21 cellular contexts compared by ENCODE assay signal in the genomic region with DNA sequence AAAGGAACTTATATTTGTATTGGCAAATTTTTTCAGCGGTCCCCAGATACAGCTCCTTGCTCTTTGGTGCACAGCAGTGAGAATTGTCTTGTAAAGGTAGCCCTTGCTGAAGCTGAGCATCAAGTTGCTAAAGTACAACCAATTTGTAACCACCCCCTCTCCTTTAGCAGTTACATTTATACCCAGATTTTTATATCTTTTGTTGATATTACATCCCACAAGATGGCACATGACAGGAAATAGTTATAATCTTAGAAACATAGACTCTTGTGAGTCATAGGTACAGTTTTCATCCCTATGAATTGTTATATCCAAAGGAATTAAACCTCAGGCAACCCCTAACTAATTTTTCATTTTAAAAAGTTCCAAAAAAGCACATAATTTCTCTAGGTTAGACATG.
A peak's percentile ranks its signal among the peaks of the same experiment; 100 is the strongest.
DNase-seq lines count a peak whose midpoint lies in the region; ATAC-seq and TF ChIP-seq lines count a peak whose summit lies in the region.
"Had no signal": no experiment of that assay in that cellular context is flagged by ENCODE, and none has a peak within 500 bp of the region (broad histone marks: within the 10 kb centered on the region; RNA-seq: fewer than 3 reads in every experiment).

No MANE protein-coding gene starts in this region.

- H3K4me3 Mint-ChIP-seq in activated naive CD4-positive, alpha-beta T cell treated with anti-CD3 and anti-CD28 coated beads for 36 hours = no peak overlapping the region
- H3K4me3 Mint-ChIP-seq: CD4-positive, alpha-beta memory T cell had no signal

- H3K4me1 Mint-ChIP-seq in activated naive CD4-positive, alpha-beta T cell treated with anti-CD3 and anti-CD28 coated beads for 36 hours (ENCODE audit: low read depth) = no peaks in the 10 kb centered on the region
- H3K4me1 Mint-ChIP-seq: CD4-positive, alpha-beta memory T cell had no signal

- H3K27ac Mint-ChIP-seq in activated naive CD4-positive, alpha-beta T cell treated with anti-CD3 and anti-CD28 coated beads for 36 hours = no peak overlapping the region
- H3K27ac Mint-ChIP-seq: CD4-positive, alpha-beta memory T cell had no signal

- TF ChIP-seq CTCF in cardiac fibroblast (IDR thresholded peaks at IDR 0.05; ENCODE audit: low read depth, low read length) = no peak
- TF ChIP-seq CTCF in foreskin fibroblast (IDR thresholded peaks at IDR 0.05; ENCODE audit: low read depth, low read length) = no peak

- no peak for ATAC-seq in GM21825 (IDR thresholded peaks at IDR 0.05; ENCODE audit: unreplicated experiment)
- ATAC-seq: A549, PC-3 had no signal

- CTCF ChIA-PET in activated naive CD4-positive, alpha-beta T cell treated with anti-CD3 and anti-CD28 coated beads for 36 hours (lab: Charles Lee) = no interaction called here

- H3K36me3 Mint-ChIP-seq in activated naive CD4-positive, alpha-beta T cell treated with anti-CD3 and anti-CD28 coated beads for 36 hours (ENCODE audit: low read depth) = no peaks in the 10 kb centered on the region
- H3K36me3 Mint-ChIP-seq: CD4-positive, alpha-beta memory T cell had no signal

- H3K4me3 ChIP-seq in cardiac fibroblast (replicated peaks in 1 of 2; ENCODE audit: low read depth in 2 of 2, low read length in 2 of 2) = no peak overlapping the region
- no peak overlapping the region for H3K4me3 ChIP-seq in foreskin fibroblast (ENCODE audit: low read depth in 1 of 2, low read length in 2 of 2)
- H3K4me3 ChIP-seq: A549 had no signal

- intact Hi-C loops in activated naive CD4-positive, alpha-beta T cell treated with anti-CD3 and anti-CD28 coated beads for 36 hours (cut with micrococcal nuclease) = no loop called here

- H3K9me3 Mint-ChIP-seq in activated naive CD4-positive, alpha-beta T cell treated with anti-CD3 and anti-CD28 coated beads for 36 hours = peaks cover 2% of the 10 kb centered on the region

- DNase-seq in ELR (ENCODE audit: low read depth) = peak; percentile 59
- DNase-seq in LHCN-M2 (ENCODE audit: low read depth) = peak; percentile 49
- peak; percentile 12 to 34 for DNase-seq in cardiac fibroblast (ENCODE audit: low read depth in 2 of 2)
- peak; percentile 12 to 32 for DNase-seq in foreskin fibroblast
- DNase-seq in NCI-H2107 treated with DMSO at 0.1 percent for 48 hours (lab: John Stamatoyannopoulos, UW; ENCODE audit: unreplicated experiment) = no peak
- no peak for DNase-seq in activated naive CD4-positive, alpha-beta T cell treated with anti-CD3 and anti-CD28 coated beads for 36 hours
- no peak for DNase-seq in SW 1271 (lab: John Stamatoyannopoulos, UW)
- DNase-seq: CD4-positive, alpha-beta memory T cell; DMS153; EL; H7; Kasumi-1; NCI-H1092 treated with DMSO at 0.1 percent for 48 hours; NCI-H146; NCI-H2081; NCI-H510A treated with DMSO at 0.1 percent for 48 hours; NCI-H82; PC-3; SIG-M5 had no signal

- H3K27me3 Mint-ChIP-seq in activated naive CD4-positive, alpha-beta T cell treated with anti-CD3 and anti-CD28 coated beads for 36 hours (ENCODE audit: low read depth) = no peaks in the 10 kb centered on the region
- H3K27me3 Mint-ChIP-seq: CD4-positive, alpha-beta memory T cell had no signal

Comparison
In these comparisons a context has a peak if more than half of its experiments do, and no peak if none do; other contexts are left out.
1. DNase-seq: peak in ELR (single experiment), LHCN-M2 (single experiment), cardiac fibroblast (2 of 2) and foreskin fibroblast (2 of 2); none in NCI-H2107 treated with DMSO at 0.1 percent for 48 hours (single experiment), activated naive CD4-positive, alpha-beta T cell treated with anti-CD3 and anti-CD28 coated beads for 36 hours (single experiment) and SW 1271 (0 of 2).